ENCODE assay signal across 1 cellular context in the genomic region with DNA sequence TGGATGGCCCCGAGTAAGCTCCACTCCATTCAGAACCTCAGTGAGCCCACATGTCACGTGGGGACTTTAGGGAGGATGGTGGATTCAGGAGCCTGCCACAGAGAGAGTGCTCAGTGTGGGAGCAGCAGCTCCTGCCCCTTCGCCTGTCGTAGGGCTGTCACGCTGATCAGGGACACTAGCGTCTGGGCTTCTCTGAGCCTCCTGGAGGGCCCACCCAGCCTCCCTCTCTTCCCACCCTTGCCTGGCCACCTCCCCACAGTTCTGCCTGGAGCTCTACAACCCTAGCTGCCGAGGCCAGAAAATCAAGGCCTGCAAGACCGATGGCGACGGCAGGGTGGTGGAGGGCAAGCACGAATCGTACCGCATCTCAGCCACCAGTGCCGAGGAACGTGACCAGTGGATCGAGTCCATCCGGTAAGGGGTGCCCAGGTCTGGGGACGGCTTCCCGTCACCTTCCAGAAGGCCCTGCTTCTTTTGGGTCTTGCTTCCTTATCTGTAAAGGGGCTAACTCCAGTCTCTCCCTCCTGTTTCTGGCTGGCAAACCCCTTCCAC.
TF ChIP-seq lines count a peak whose summit lies in the region.

No MANE protein-coding gene starts in this region.

TF ChIP-seq in K562, 482 proteins besides CTCF, POLR2A, EP300 and RAD21:
- TF ChIP-seq ZNF444 (CRISPR knock-in tag; IDR thresholded peaks at IDR 0.05) = no peak
- TF ChIP-seq, protein P1, sequence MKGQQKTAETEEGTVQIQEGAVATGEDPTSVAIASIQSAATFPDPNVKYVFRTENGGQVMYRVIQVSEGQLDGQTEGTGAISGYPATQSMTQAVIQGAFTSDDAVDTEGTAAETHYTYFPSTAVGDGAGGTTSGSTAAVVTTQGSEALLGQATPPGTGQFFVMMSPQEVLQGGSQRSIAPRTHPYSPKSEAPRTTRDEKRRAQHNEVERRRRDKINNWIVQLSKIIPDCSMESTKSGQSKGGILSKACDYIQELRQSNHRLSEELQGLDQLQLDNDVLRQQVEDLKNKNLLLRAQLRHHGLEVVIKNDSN (CRISPR knock-in tag; IDR thresholded peaks at IDR 0.05) = 0 out of 2 replicates have a peak, but pooled peaks have one; percentile 10
- TF ChIP-seq SNIP1 (IDR thresholded peaks at IDR 0.05; ENCODE audit: low read depth) = no peak
- TF ChIP-seq XRCC4 (IDR thresholded peaks at IDR 0.05; ENCODE audit: extremely low read depth, insufficient read depth, insufficient read length) = no peak
- TF ChIP-seq, protein P2, sequence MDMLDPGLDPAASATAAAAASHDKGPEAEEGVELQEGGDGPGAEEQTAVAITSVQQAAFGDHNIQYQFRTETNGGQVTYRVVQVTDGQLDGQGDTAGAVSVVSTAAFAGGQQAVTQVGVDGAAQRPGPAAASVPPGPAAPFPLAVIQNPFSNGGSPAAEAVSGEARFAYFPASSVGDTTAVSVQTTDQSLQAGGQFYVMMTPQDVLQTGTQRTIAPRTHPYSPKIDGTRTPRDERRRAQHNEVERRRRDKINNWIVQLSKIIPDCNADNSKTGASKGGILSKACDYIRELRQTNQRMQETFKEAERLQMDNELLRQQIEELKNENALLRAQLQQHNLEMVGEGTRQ (CRISPR knock-in tag; IDR thresholded peaks at IDR 0.05) = peak; percentile 19; the same call in 1 of the 2 replicates
- TF ChIP-seq, protein P3, sequence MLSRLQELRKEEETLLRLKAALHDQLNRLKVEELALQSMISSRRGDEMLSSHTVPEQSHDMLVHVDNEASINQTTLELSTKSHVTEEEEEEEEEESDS (CRISPR knock-in tag; IDR thresholded peaks at IDR 0.05) = no peak
